In the genomic region with DNA sequence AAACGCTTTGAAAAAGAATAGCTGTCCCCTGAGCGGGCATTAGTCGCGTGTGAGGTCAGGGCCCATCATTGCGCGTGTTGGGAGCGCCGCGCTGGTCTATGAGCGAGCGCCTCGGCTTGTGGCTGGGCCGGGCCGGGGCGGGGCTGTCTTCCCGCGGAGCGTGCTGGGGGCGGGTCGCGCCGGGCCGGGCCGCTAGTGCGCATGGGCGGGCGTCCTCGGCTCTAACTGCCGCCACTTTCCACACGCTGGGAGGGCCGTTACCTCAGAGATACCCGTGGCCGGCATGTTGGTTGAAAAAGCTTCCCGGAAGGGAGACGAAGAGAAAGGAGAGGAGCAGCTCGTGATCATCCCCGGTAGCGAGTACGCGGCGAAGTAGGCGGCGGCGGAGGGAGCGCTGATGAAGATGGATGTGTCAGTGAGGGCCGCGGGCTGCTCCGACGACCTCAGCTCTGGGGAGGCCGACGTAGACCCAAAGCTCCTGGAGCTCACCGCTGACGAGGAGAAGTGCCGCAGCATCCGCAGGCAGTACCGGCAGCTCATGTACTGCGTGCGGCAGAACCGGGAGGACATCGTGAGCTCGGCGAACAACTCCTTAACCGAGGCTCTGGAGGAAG, we compare ENCODE assay signal across 1 cellular context.
TF ChIP-seq lines count a peak whose summit lies in the region.

A gene (plus strand): TSS at position 202 of the 614 bp plus-strand sequence. CDS start 196 bp downstream, at position 398.

TF ChIP-seq in A549, 52 proteins besides CTCF, POLR2A, EP300 and RAD21 (continued from another document):
- TF ChIP-seq, protein P1, sequence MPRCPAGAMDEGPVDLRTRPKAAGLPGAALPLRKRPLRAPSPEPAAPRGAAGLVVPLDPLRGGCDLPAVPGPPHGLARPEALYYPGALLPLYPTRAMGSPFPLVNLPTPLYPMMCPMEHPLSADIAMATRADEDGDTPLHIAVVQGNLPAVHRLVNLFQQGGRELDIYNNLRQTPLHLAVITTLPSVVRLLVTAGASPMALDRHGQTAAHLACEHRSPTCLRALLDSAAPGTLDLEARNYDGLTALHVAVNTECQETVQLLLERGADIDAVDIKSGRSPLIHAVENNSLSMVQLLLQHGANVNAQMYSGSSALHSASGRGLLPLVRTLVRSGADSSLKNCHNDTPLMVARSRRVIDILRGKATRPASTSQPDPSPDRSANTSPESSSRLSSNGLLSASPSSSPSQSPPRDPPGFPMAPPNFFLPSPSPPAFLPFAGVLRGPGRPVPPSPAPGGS (IDR thresholded peaks at IDR 0.05), result 0 out of 3 replicates have a peak, but pooled peaks have one; percentile 20
- TF ChIP-seq, protein P2, sequence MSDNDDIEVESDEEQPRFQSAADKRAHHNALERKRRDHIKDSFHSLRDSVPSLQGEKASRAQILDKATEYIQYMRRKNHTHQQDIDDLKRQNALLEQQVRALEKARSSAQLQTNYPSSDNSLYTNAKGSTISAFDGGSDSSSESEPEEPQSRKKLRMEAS (IDR thresholded peaks at IDR 0.05), result peak; percentile 88
- TF ChIP-seq SMC3 (IDR thresholded peaks at IDR 0.05), result no peak
- TF ChIP-seq JUNB (IDR thresholded peaks at IDR 0.05), result no peak
- no peak for TF ChIP-seq ZSCAN20 (CRISPR knock-in tag; IDR thresholded peaks at IDR 0.05)
- TF ChIP-seq ZC3H11A (IDR thresholded peaks at IDR 0.05), result no peak
- peak; percentile 98 for TF ChIP-seq POLR2AphosphoS2 (conservative IDR thresholded peaks at IDR 0.05; ENCODE audit: low read length)
- TF ChIP-seq, protein P3, sequence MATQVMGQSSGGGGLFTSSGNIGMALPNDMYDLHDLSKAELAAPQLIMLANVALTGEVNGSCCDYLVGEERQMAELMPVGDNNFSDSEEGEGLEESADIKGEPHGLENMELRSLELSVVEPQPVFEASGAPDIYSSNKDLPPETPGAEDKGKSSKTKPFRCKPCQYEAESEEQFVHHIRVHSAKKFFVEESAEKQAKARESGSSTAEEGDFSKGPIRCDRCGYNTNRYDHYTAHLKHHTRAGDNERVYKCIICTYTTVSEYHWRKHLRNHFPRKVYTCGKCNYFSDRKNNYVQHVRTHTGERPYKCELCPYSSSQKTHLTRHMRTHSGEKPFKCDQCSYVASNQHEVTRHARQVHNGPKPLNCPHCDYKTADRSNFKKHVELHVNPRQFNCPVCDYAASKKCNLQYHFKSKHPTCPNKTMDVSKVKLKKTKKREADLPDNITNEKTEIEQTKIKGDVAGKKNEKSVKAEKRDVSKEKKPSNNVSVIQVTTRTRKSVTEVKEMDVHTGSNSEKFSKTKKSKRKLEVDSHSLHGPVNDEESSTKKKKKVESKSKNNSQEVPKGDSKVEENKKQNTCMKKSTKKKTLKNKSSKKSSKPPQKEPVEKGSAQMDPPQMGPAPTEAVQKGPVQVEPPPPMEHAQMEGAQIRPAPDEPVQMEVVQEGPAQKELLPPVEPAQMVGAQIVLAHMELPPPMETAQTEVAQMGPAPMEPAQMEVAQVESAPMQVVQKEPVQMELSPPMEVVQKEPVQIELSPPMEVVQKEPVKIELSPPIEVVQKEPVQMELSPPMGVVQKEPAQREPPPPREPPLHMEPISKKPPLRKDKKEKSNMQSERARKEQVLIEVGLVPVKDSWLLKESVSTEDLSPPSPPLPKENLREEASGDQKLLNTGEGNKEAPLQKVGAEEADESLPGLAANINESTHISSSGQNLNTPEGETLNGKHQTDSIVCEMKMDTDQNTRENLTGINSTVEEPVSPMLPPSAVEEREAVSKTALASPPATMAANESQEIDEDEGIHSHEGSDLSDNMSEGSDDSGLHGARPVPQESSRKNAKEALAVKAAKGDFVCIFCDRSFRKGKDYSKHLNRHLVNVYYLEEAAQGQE (IDR thresholded peaks at IDR 0.05), result no peak
- TF ChIP-seq, protein P4, sequence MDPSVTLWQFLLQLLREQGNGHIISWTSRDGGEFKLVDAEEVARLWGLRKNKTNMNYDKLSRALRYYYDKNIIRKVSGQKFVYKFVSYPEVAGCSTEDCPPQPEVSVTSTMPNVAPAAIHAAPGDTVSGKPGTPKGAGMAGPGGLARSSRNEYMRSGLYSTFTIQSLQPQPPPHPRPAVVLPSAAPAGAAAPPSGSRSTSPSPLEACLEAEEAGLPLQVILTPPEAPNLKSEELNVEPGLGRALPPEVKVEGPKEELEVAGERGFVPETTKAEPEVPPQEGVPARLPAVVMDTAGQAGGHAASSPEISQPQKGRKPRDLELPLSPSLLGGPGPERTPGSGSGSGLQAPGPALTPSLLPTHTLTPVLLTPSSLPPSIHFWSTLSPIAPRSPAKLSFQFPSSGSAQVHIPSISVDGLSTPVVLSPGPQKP (IDR thresholded peaks at IDR 0.05; ENCODE audit: low read depth, low read length), result no peak
- no peak for TF ChIP-seq NPAS2 (CRISPR knock-in tag; IDR thresholded peaks at IDR 0.05; ENCODE audit: borderline replicate concordance)
- TF ChIP-seq CEBPB (IDR thresholded peaks at IDR 0.05), result no peak
- TF ChIP-seq ZNF302 (CRISPR knock-in tag; IDR thresholded peaks at IDR 0.05), result no peak
- TF ChIP-seq FOSL2 (IDR thresholded peaks at IDR 0.05), result no peak
- TF ChIP-seq FOSL2 (CRISPR knock-in tag; IDR thresholded peaks at IDR 0.05), result no peak
- no peak for TF ChIP-seq NR3C1 (IDR thresholded peaks at IDR 0.05)
- TF ChIP-seq MYC (IDR thresholded peaks at IDR 0.05; ENCODE audit: borderline replicate concordance, low read length), result no peak
- TF ChIP-seq RNF2 (IDR thresholded peaks at IDR 0.05; ENCODE audit: borderline replicate concordance, low read depth), result no peak; the same call in 1 of the 2 replicates
- TF ChIP-seq, protein P5, sequence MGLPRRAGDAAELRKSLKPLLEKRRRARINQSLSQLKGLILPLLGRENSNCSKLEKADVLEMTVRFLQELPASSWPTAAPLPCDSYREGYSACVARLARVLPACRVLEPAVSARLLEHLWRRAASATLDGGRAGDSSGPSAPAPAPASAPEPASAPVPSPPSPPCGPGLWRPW (IDR thresholded peaks at IDR 0.05), result no peak
- peak; percentile 35; the same call in 1 of the 2 replicates for TF ChIP-seq BHLHE40 (IDR thresholded peaks at IDR 0.05; ENCODE audit: low read depth, low read length)
